8 cellular contexts compared by ENCODE assay signal in genomic region chr1:6127587-6128163, GRCh38. TPM values are rescaled to one million over a fixed set of nuclear protein-coding genes. Genes with fewer than 3 reads are reported as not detected.
DNase-seq lines count a peak whose midpoint lies in the region; ATAC-seq and TF ChIP-seq lines count a peak whose summit lies in the region.

No MANE protein-coding gene starts in this region.

- H2AK5ac ChIP-seq in IMR-90 (ENCODE audit: low read depth, low read length), result no peak overlapping the region

- no peak for DNase-seq in AG04449 (ENCODE audit: low read depth, low spot score)
- DNase-seq in IMR-90, result peak; percentile 23
- DNase-seq in WERI-Rb-1, result peak; percentile 59
- peak; percentile 29 for DNase-seq in mammary epithelial cell
- peak; percentile 85 to 91 for DNase-seq in left colon
- DNase-seq in stimulated activated CD4-positive, alpha-beta T cell treated with anti-CD3 and anti-CD28 coated beads, TNF-alpha, amount 100 ng/mL, for 1 hour (ENCODE audit: low read depth in 3 of 3, low spot score in 1 of 3), result peak; percentile 17 to 60 (median 53)
- DNase-seq in amniotic stem cell (lab: John Stamatoyannopoulos, UW), result no peak

- no peak overlapping the region for H4K8ac ChIP-seq in IMR-90 (ENCODE audit: low read depth in 2 of 2, low read length in 2 of 2)

- intact Hi-C loops in IMR-90 (cut with micrococcal nuclease) (no loop called here), mammary epithelial cell (cut with micrococcal nuclease) (no loop called here), left colon (cut with DNase I, micrococcal nuclease) (no loop called here)

- H3K14ac ChIP-seq in IMR-90 (replicated peaks; ENCODE audit: low read depth, low read length), result no peak overlapping the region

- H3K4me3 ChIP-seq in AG04449 (ENCODE audit: low read depth, low read length) (peak overlapping the region; percentile 15), IMR-90 (ENCODE audit: insufficient read depth, low read depth, low read length) (no peak overlapping the region), WERI-Rb-1 (ENCODE audit: low read depth, low read length) (no peak overlapping the region), mammary epithelial cell (replicated peaks in 1 of 3; ENCODE audit: insufficient read depth in 1 of 3, low read depth in 2 of 3, low read length in 3 of 3) (peak overlapping the region in 2 of 3 experiments; percentile 4 to 10)

- H3K4me1 ChIP-seq in IMR-90 (ENCODE audit: control insufficient read depth, insufficient read depth, low read length) (no peaks in the 10 kb centered on the region), mammary epithelial cell (ENCODE audit: insufficient read depth, low read length) (peaks cover 3% of the 10 kb centered on the region)

- no peak for TF ChIP-seq POLR2A in IMR-90 (IDR thresholded peaks at IDR 0.05; ENCODE audit: low read depth, low read length)

- no peak for TF ChIP-seq RAD21 in IMR-90 (IDR thresholded peaks at IDR 0.05; ENCODE audit: low read length)

- POLR2A ChIA-PET in AG04449 (lab: Yijun Ruan, JAX) (no interaction called here), IMR-90 (lab: Charles Lee; ENCODE audit: unreplicated experiment) (interaction anchor here (0.6 kb wide), 1 partner anchor 1486 kb away, joined by 10 read pairs; no protein-coding TSS in a partner anchor)

- no peaks in the 10 kb centered on the region for H3K79me1 ChIP-seq in IMR-90 (ENCODE audit: low read depth in 1 of 2, low read length in 2 of 2)

- H3K9ac ChIP-seq in IMR-90 (ENCODE audit: low read depth, low read length) (no peak overlapping the region), mammary epithelial cell (ENCODE audit: insufficient read depth, low read length) (no peak overlapping the region)

- H4K20me1 ChIP-seq in IMR-90 (ENCODE audit: insufficient read depth, low read length) (no peaks in the 10 kb centered on the region), mammary epithelial cell (ENCODE audit: insufficient read depth, low read length) (no peaks in the 10 kb centered on the region)

- no peaks in the 10 kb centered on the region for H3K79me2 ChIP-seq in mammary epithelial cell (ENCODE audit: insufficient read depth, low read length)

- no peak overlapping the region for H2BK120ac ChIP-seq in IMR-90 (ENCODE audit: low read depth, low read length)

- H3K36me3 ChIP-seq in IMR-90 (ENCODE audit: control insufficient read depth, insufficient read depth, low read length), result no peaks in the 10 kb centered on the region
- peaks cover 2% of the 10 kb centered on the region; the same call in 1 of the 2 replicates for H3K36me3 ChIP-seq in WERI-Rb-1
- no peaks in the 10 kb centered on the region for H3K36me3 ChIP-seq in mammary epithelial cell (ENCODE audit: insufficient read depth, low read length)

- CTCF ChIA-PET in AG04449 (lab: Yijun Ruan, JAX) (interaction anchor here (1.1 kb wide), 1 partner anchor 9 kb away, joined by 4 read pairs; no protein-coding TSS in a partner anchor), IMR-90 (lab: Yijun Ruan, JAX) (no interaction called here), mammary epithelial cell (lab: Charles Lee; ENCODE audit: low non-redundant PET) (interaction anchor here (0.6 kb wide), 1 partner anchor 79 kb away, joined by 4 read pairs; no protein-coding TSS in a partner anchor)

- BruUV-seq in IMR-90 (replicated peaks; lab: Mats Ljungman, UMichigan), result no TSS peak
- no TSS peak for BruUV-seq in mammary epithelial cell (replicated peaks; lab: Mats Ljungman, UMichigan)

- no peak overlapping the region for H2BK20ac ChIP-seq in IMR-90 (ENCODE audit: low read depth, low read length)

- H4K91ac ChIP-seq in IMR-90 (ENCODE audit: insufficient read depth, low read depth, low read length), result no peak overlapping the region

- H3K27me3 ChIP-seq in IMR-90 (ENCODE audit: control insufficient read depth, insufficient read depth, low read length), result peaks cover 2% of the 10 kb centered on the region; the same call in 1 of the 2 replicates
- H3K27me3 ChIP-seq in WERI-Rb-1 (ENCODE audit: insufficient read depth, low read depth, severe bottlenecking), result no peaks in the 10 kb centered on the region
- H3K27me3 ChIP-seq in mammary epithelial cell (ENCODE audit: insufficient read depth, low read length), result no peaks in the 10 kb centered on the region

- no peak overlapping the region for H3K18ac ChIP-seq in IMR-90 (ENCODE audit: low read depth, low read length)

- 20% methylated on average over 18 of the region's 41 CpGs; no CpG with 5 or more reads in 1 of the 2 experiments for WGBS in IMR-90 (ENCODE audit: extremely low coverage in 2 of 2, insufficient read length in 1 of 2), 2 experiments
- WGBS in mammary epithelial cell (ENCODE audit: low coverage, missing lambda C conversion rate), result 6% methylated on average over 6 of the region's 41 CpGs

- H2AK9ac ChIP-seq in IMR-90 (replicated peaks; ENCODE audit: low read depth, low read length, poor library complexity), result no peak overlapping the region

- H3K56ac ChIP-seq in IMR-90 (ENCODE audit: extremely low read depth, insufficient read depth, low read length), result no peak overlapping the region

- H3K9me1 ChIP-seq in IMR-90 (ENCODE audit: insufficient read depth, low read length), result no peaks in the 10 kb centered on the region

- H3K4ac ChIP-seq in IMR-90 (ENCODE audit: low read depth, low read length), result no peak overlapping the region

- dilution Hi-C loops in IMR-90 (cut with HindIII; ENCODE audit: low sequenced_read_pairs, unreplicated experiment), result no loop called here
- dilution Hi-C loops in mammary epithelial cell (cut with HindIII; ENCODE audit: low sequenced_read_pairs), result no loop called here

- peak; percentile 95 for ATAC-seq in IMR-90 (ENCODE audit: low read depth)
- ATAC-seq in left colon, result peak; percentile 98
- ATAC-seq in HG03159 (IDR thresholded peaks at IDR 0.05; ENCODE audit: unreplicated experiment), result no peak

- no peak overlapping the region for H2BK15ac ChIP-seq in IMR-90 (ENCODE audit: low read depth, low read length)

- in situ Hi-C loops in IMR-90 (cut with MboI; ENCODE audit: low sequenced_read_pairs), result no loop called here
- in situ Hi-C loops in mammary epithelial cell (cut with MboI; ENCODE audit: low sequenced_read_pairs in 2 of 2), result no loop called here

- no peak for TF ChIP-seq CTCF in AG04449 (IDR thresholded peaks at IDR 0.05; ENCODE audit: insufficient read depth, low read length, missing control alignments)
- TF ChIP-seq CTCF in IMR-90 (conservative IDR thresholded peaks at IDR 0.05; ENCODE audit: low read depth, low read length), result no peak
- no peak for TF ChIP-seq CTCF in WERI-Rb-1 (IDR thresholded peaks at IDR 0.05; ENCODE audit: low read depth, low read length)
- no peak for TF ChIP-seq CTCF in mammary epithelial cell (conservative IDR thresholded peaks at IDR 0.05 in 1 of 2, IDR thresholded peaks at IDR 0.05 in 1 of 2; ENCODE audit: extremely low read depth in 1 of 2, insufficient read depth in 1 of 2, low read depth in 1 of 2, low read length in 2 of 2)

- no peak overlapping the region for H4K5ac ChIP-seq in IMR-90 (ENCODE audit: low read depth, low read length)

- no peak overlapping the region for H3K23ac ChIP-seq in IMR-90 (ENCODE audit: low read depth, low read length)

- peak overlapping the region; percentile 84 for H2AFZ ChIP-seq in IMR-90 (replicated peaks; ENCODE audit: low read length, poor library complexity)
- H2AFZ ChIP-seq in mammary epithelial cell (ENCODE audit: low read depth, low read length), result peak overlapping the region; percentile 86

- H3K9me3 ChIP-seq in IMR-90 (ENCODE audit: control insufficient read depth, insufficient read depth, low read length), result peaks cover 3% of the 10 kb centered on the region; the same call in 1 of the 2 replicates
- no peaks in the 10 kb centered on the region for H3K9me3 ChIP-seq in WERI-Rb-1 (ENCODE audit: severe bottlenecking)
- H3K9me3 ChIP-seq in mammary epithelial cell (replicated peaks; ENCODE audit: insufficient read depth, low read length), result peaks cover 6% of the 10 kb centered on the region

- peak overlapping the region; percentile 71; the same call in 1 of the 2 replicates for H3K4me2 ChIP-seq in IMR-90 (ENCODE audit: low read depth, low read length)
- H3K4me2 ChIP-seq in mammary epithelial cell (ENCODE audit: insufficient read depth, low read depth, low read length), result peak overlapping the region; percentile 79

- H3K27ac ChIP-seq in IMR-90 (ENCODE audit: insufficient read depth, low read length) (no peak overlapping the region), WERI-Rb-1 (no peak overlapping the region), mammary epithelial cell (ENCODE audit: insufficient read depth, low read depth, low read length) (no peak overlapping the region)

- H2BK5ac ChIP-seq in IMR-90 (ENCODE audit: low read depth, low read length, poor library complexity, severe bottlenecking), result no peak overlapping the region

TF ChIP-seq in IMR-90, 13 proteins besides CTCF, POLR2A, EP300 and RAD21 (continues in another document):
- TF ChIP-seq FOS (IDR thresholded peaks at IDR 0.05; ENCODE audit: low read depth, low read length), result no peak
- no peak for TF ChIP-seq CEBPB (IDR thresholded peaks at IDR 0.05; ENCODE audit: low read depth, low read length)
- no peak for TF ChIP-seq MXI1 (IDR thresholded peaks at IDR 0.05; ENCODE audit: borderline replicate concordance, low read depth, low read length)
- TF ChIP-seq NFE2L2 (IDR thresholded peaks at IDR 0.05; ENCODE audit: low read depth, low read length), result no peak
- TF ChIP-seq SMC3 (IDR thresholded peaks at IDR 0.05; ENCODE audit: low read depth, low read length), result no peak
- TF ChIP-seq MAFK (IDR thresholded peaks at IDR 0.05; ENCODE audit: low read depth, low read length), result no peak
- no peak for TF ChIP-seq MAZ (IDR thresholded peaks at IDR 0.05; ENCODE audit: borderline replicate concordance, low read depth, low read length)
- TF ChIP-seq RCOR1 (IDR thresholded peaks at IDR 0.05; ENCODE audit: insufficient replicate concordance, low read length), result no peak
- no peak for TF ChIP-seq BHLHE40 (IDR thresholded peaks at IDR 0.05; ENCODE audit: low read depth, low read length)
- TF ChIP-seq CHD1 (IDR thresholded peaks at IDR 0.05; ENCODE audit: low read depth, low read length), result no peak

RNA-seq across cellular contexts. Expression of gene CHD5, which starts 52.4 kb away (rescaled TPM):
- total RNA-seq in IMR-90 (2012; rRNA removed) (under 0.01 TPM in 1 of 2 replicates, not detected in the other), mammary epithelial cell (under 1 TPM; 0.49 to 0.83 TPM), left colon (under 1 TPM; 0.18 to 0.20 TPM)
- polyA plus RNA-seq in IMR-90 (2012; rRNA removed) (0.06 and 0.09 TPM in 2 replicates), mammary epithelial cell (0.09 TPM)
- polyA plus RNA-seq in IMR-90 (2012; cell fraction: cytosol; rRNA removed), result 0.02 TPM in 1 of 2 replicates, not detected in the other
- 0.37 and 0.48 TPM in 2 replicates for polyA plus RNA-seq in IMR-90 (2012; cell fraction: nucleus; rRNA removed; ENCODE audit: low replicate concordance)
- not detected for polyA minus RNA-seq in mammary epithelial cell

Comparison
In these comparisons a context has a peak if more than half of its experiments do, and no peak if none do; other contexts are left out.
1. DNase-seq: peak in IMR-90 (single experiment), WERI-Rb-1 (single experiment), mammary epithelial cell (single experiment), left colon (2 of 2) and stimulated activated CD4-positive, alpha-beta T cell treated with anti-CD3 and anti-CD28 coated beads, TNF-alpha, amount 100 ng/mL, for 1 hour (3 of 3); none in AG04449 (single experiment) and amniotic stem cell (single experiment).
2. H3K4me3 ChIP-seq: peak in AG04449 (single experiment) and mammary epithelial cell (2 of 3); none in IMR-90 (single experiment) and WERI-Rb-1 (single experiment).